In genomic region chr5:51382759-51383493, GRCh38 we compare ENCODE assay signal across 9 cellular contexts. TPM values are rescaled to one million over a fixed set of nuclear protein-coding genes. Genes with fewer than 3 reads are reported as not detected.
DNase-seq lines count a peak whose midpoint lies in the region; ATAC-seq and TF ChIP-seq lines count a peak whose summit lies in the region.
"Had no signal": no experiment of that assay in that cellular context is flagged by ENCODE, and none has a peak within 500 bp of the region (broad histone marks: within the 10 kb centered on the region; RNA-seq: fewer than 3 reads in every experiment).

Gene ISL1 (plus strand): TSS chr5:51383448. CDS start chr5:51383672, 224 bp downstream.

- H3K4me1 Mint-ChIP-seq in T-helper 2 cell treated with Interferon-gamma antibody and Interleukin-4, amounts not matched to agents 5 μg/mL and 100 μg/mL, for 36 hours (ENCODE audit: low read depth): peaks cover 9% of the 10 kb centered on the region

- ATAC-seq in HG03175 (IDR thresholded peaks at IDR 0.05; ENCODE audit: unreplicated experiment): no peak
- ATAC-seq in GM21576 (IDR thresholded peaks at IDR 0.05; ENCODE audit: unreplicated experiment): no peak

- DNase-seq in DMS53 (lab: John Stamatoyannopoulos, UW) (peak; percentile 93), M059J (ENCODE audit: low read depth) (peak; percentile 55), globus pallidus (ENCODE audit: low spot score) (peak; percentile 33), pons (ENCODE audit: low spot score) (peak; percentile 37), GM13976 (ENCODE audit: low spot score) (no peak)
- no peak for DNase-seq in T-helper 2 cell treated with Interferon-gamma antibody and Interleukin-4, amounts not matched to agents 5 μg/mL and 100 μg/mL, for 36 hours (ENCODE audit: low spot score)

- no peaks in the 10 kb centered on the region for H3K36me3 Mint-ChIP-seq in T-helper 2 cell treated with Interferon-gamma antibody and Interleukin-4, amounts not matched to agents 5 μg/mL and 100 μg/mL, for 36 hours (ENCODE audit: low read depth)

- H3K4me3 Mint-ChIP-seq in T-helper 2 cell treated with Interferon-gamma antibody and Interleukin-4, amounts not matched to agents 5 μg/mL and 100 μg/mL, for 36 hours: peak within 1 kb of the TSS; percentile 57

- in situ Hi-C loops in GM13976 (cut with MboI; ENCODE audit: low sequenced_read_pairs, unreplicated experiment): loop anchor here (25.0 kb wide), 1 partner anchor 421 kb away; no protein-coding TSS in a partner anchor

- no peaks in the 10 kb centered on the region for H3K9me3 Mint-ChIP-seq in T-helper 2 cell treated with Interferon-gamma antibody and Interleukin-4, amounts not matched to agents 5 μg/mL and 100 μg/mL, for 36 hours

- no peak for TF ChIP-seq CTCF in GM13976 (IDR thresholded peaks at IDR 0.05; ENCODE audit: borderline replicate concordance, control extremely low read depth, extremely low read depth, insufficient read depth, missing control alignments)

- H3K27me3 Mint-ChIP-seq in T-helper 2 cell treated with Interferon-gamma antibody and Interleukin-4, amounts not matched to agents 5 μg/mL and 100 μg/mL, for 36 hours (ENCODE audit: low read depth): peaks cover 98% of the 10 kb centered on the region

- peak within 1 kb of the TSS; percentile 31 for H3K27ac Mint-ChIP-seq in T-helper 2 cell treated with Interferon-gamma antibody and Interleukin-4, amounts not matched to agents 5 μg/mL and 100 μg/mL, for 36 hours

RNA-seq across cellular contexts. Expression of gene ISL1, which starts in this region (rescaled TPM):
- total RNA-seq in M059J (2014; rRNA removed; shearing (Covaris generic)): not detected in 2 replicates
- total RNA-seq: mononuclear cell had no signal

Comparison
In these comparisons a context has a peak if more than half of its experiments do, and no peak if none do; other contexts are left out.
1. Peak in DNase-seq in M059J; RNA of the gene not detected or under 1 TPM.
2. DNase-seq: peak in DMS53 (single experiment), globus pallidus (single experiment) and pons (single experiment); none in T-helper 2 cell treated with Interferon-gamma antibody and Interleukin-4, amounts not matched to agents 5 μg/mL and 100 μg/mL, for 36 hours (single experiment) and GM13976 (single experiment).